Comparison of ENCODE assay signal across 1 cellular context in the genomic region with DNA sequence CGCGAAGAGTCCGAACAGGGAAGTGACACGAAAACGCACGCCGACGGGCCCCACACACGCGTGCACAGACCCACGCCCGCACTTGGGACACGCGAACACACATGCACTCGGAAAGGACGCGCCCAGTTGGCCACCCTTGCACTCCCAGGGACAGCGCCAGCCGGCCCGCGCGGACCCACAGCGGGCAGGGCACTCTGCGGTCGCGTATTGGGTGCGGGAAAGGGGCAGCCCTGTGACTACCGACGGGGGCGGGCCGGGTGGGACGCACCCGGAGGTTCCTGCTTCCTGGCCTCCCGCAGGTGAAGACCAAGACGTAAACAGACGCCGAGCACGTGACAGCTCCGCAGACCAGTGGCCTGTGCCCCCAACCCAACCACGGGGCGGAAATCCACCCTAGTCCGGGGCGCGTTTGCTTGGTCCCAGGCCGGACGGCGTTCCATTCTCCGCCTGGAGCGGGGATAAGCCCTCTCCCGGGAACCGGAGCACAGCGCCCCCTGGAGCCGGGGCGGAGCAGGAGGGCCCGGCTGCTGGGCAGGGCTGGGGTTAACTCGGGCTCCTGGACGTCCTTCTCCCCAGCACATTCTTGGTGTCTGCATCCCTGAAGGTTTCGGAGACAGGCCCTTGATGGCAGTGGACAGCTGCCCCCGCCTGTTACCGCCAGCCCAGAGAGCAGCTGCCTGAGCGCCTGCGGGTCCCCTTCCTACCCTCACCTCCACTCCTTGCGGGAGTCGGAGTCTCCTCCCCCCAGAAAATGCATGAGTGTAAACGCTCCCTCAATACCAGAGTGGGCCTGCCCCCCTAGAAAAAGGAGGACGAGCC.
TF ChIP-seq lines count a peak whose summit lies in the region.

No MANE protein-coding gene starts in this region.

TF ChIP-seq in HepG2, 621 proteins besides CTCF, POLR2A, EP300 and RAD21 (continued from another document and continues in another):
- TF ChIP-seq, protein P1, sequence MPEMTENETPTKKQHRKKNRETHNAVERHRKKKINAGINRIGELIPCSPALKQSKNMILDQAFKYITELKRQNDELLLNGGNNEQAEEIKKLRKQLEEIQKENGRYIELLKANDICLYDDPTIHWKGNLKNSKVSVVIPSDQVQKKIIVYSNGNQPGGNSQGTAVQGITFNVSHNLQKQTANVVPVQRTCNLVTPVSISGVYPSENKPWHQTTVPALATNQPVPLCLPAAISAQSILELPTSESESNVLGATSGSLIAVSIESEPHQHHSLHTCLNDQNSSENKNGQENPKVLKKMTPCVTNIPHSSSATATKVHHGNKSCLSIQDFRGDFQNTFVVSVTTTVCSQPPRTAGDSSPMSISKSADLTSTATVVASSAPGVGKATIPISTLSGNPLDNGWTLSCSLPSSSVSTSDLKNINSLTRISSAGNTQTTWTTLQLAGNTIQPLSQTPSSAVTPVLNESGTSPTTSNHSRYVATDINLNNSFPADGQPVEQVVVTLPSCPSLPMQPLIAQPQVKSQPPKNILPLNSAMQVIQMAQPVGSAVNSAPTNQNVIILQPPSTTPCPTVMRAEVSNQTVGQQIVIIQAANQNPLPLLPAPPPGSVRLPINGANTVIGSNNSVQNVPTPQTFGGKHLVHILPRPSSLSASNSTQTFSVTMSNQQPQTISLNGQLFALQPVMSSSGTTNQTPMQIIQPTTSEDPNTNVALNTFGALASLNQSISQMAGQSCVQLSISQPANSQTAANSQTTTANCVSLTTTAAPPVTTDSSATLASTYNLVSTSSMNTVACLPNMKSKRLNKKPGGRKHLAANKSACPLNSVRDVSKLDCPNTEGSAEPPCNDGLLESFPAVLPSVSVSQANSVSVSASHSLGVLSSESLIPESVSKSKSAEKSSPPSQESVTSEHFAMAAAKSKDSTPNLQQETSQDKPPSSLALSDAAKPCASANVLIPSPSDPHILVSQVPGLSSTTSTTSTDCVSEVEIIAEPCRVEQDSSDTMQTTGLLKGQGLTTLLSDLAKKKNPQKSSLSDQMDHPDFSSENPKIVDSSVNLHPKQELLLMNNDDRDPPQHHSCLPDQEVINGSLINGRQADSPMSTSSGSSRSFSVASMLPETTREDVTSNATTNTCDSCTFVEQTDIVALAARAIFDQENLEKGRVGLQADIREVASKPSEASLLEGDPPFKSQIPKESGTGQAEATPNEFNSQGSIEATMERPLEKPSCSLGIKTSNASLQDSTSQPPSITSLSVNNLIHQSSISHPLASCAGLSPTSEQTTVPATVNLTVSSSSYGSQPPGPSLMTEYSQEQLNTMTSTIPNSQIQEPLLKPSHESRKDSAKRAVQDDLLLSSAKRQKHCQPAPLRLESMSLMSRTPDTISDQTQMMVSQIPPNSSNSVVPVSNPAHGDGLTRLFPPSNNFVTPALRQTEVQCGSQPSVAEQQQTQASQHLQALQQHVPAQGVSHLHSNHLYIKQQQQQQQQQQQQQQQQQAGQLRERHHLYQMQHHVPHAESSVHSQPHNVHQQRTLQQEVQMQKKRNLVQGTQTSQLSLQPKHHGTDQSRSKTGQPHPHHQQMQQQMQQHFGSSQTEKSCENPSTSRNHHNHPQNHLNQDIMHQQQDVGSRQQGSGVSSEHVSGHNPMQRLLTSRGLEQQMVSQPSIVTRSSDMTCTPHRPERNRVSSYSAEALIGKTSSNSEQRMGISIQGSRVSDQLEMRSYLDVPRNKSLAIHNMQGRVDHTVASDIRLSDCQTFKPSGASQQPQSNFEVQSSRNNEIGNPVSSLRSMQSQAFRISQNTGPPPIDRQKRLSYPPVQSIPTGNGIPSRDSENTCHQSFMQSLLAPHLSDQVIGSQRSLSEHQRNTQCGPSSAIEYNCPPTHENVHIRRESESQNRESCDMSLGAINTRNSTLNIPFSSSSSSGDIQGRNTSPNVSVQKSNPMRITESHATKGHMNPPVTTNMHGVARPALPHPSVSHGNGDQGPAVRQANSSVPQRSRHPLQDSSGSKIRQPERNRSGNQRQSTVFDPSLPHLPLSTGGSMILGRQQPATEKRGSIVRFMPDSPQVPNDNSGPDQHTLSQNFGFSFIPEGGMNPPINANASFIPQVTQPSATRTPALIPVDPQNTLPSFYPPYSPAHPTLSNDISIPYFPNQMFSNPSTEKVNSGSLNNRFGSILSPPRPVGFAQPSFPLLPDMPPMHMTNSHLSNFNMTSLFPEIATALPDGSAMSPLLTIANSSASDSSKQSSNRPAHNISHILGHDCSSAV (CRISPR knock-in tag; IDR thresholded peaks at IDR 0.05; ENCODE audit: borderline replicate concordance): no peak
- TF ChIP-seq KMT2A (CRISPR knock-in tag; IDR thresholded peaks at IDR 0.05) (peak; percentile 10; the same call in 1 of the 2 replicates), MIXL1 (CRISPR knock-in tag; IDR thresholded peaks at IDR 0.05) (peak; percentile 21; the same call in 1 of the 2 replicates), ZNF724P (CRISPR knock-in tag; IDR thresholded peaks at IDR 0.05; ENCODE audit: borderline replicate concordance) (peak; percentile 25; the same call in 1 of the 2 replicates), RFXAP (CRISPR knock-in tag; IDR thresholded peaks at IDR 0.05; ENCODE audit: borderline replicate concordance) (0 out of 2 replicates have a peak, but pooled peaks have one; percentile 24), ZFX (CRISPR knock-in tag; IDR thresholded peaks at IDR 0.05; ENCODE audit: low read depth) (peak; percentile 84), ZNF780A (CRISPR knock-in tag; IDR thresholded peaks at IDR 0.05) (no peak), NFIB (CRISPR knock-in tag; IDR thresholded peaks at IDR 0.05; ENCODE audit: borderline replicate concordance) (no peak), SRSF1 (optimal IDR thresholded peaks at IDR 0.05; ENCODE audit: low read depth, low read length) (peak; percentile 84), GABPA (IDR thresholded peaks at IDR 0.05; ENCODE audit: low read depth, low read length) (no peak), GABPA (CRISPR knock-in tag; IDR thresholded peaks at IDR 0.05; ENCODE audit: low read depth) (peak; percentile 65), ZNF766 (CRISPR knock-in tag; IDR thresholded peaks at IDR 0.05; ENCODE audit: borderline replicate concordance) (0 out of 2 replicates have a peak, but pooled peaks have one; percentile 42), ZNF678 (CRISPR knock-in tag; IDR thresholded peaks at IDR 0.05) (0 out of 2 replicates have a peak, but pooled peaks have one; percentile 6), HNRNPUL1 (IDR thresholded peaks at IDR 0.05; ENCODE audit: low read depth, low read length) (no peak), ZNF746 (CRISPR knock-in tag; IDR thresholded peaks at IDR 0.05) (0 out of 2 replicates have a peak, but pooled peaks have one; percentile 51), ZNF607 (CRISPR knock-in tag; IDR thresholded peaks at IDR 0.05; ENCODE audit: borderline replicate concordance) (peak; percentile 39; the same call in 1 of the 2 replicates), RFX3 (CRISPR knock-in tag; IDR thresholded peaks at IDR 0.05) (no peak), BHLHE40 (IDR thresholded peaks at IDR 0.05; ENCODE audit: low read length) (no peak)
- TF ChIP-seq, protein P2, sequence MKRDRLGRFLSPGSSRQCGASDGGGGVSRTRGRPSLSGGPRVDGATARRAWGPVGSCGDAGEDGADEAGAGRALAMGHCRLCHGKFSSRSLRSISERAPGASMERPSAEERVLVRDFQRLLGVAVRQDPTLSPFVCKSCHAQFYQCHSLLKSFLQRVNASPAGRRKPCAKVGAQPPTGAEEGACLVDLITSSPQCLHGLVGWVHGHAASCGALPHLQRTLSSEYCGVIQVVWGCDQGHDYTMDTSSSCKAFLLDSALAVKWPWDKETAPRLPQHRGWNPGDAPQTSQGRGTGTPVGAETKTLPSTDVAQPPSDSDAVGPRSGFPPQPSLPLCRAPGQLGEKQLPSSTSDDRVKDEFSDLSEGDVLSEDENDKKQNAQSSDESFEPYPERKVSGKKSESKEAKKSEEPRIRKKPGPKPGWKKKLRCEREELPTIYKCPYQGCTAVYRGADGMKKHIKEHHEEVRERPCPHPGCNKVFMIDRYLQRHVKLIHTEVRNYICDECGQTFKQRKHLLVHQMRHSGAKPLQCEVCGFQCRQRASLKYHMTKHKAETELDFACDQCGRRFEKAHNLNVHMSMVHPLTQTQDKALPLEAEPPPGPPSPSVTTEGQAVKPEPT (CRISPR knock-in tag; IDR thresholded peaks at IDR 0.05; ENCODE audit: low read depth): 0 out of 2 replicates have a peak, but pooled peaks have one; percentile 2
- TF ChIP-seq, protein P3, sequence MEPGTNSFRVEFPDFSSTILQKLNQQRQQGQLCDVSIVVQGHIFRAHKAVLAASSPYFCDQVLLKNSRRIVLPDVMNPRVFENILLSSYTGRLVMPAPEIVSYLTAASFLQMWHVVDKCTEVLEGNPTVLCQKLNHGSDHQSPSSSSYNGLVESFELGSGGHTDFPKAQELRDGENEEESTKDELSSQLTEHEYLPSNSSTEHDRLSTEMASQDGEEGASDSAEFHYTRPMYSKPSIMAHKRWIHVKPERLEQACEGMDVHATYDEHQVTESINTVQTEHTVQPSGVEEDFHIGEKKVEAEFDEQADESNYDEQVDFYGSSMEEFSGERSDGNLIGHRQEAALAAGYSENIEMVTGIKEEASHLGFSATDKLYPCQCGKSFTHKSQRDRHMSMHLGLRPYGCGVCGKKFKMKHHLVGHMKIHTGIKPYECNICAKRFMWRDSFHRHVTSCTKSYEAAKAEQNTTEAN (CRISPR knock-in tag; conservative IDR thresholded peaks at IDR 0.05): 0 out of 2 replicates have a peak, but pooled peaks have one; percentile 46
- TF ChIP-seq, protein P4, sequence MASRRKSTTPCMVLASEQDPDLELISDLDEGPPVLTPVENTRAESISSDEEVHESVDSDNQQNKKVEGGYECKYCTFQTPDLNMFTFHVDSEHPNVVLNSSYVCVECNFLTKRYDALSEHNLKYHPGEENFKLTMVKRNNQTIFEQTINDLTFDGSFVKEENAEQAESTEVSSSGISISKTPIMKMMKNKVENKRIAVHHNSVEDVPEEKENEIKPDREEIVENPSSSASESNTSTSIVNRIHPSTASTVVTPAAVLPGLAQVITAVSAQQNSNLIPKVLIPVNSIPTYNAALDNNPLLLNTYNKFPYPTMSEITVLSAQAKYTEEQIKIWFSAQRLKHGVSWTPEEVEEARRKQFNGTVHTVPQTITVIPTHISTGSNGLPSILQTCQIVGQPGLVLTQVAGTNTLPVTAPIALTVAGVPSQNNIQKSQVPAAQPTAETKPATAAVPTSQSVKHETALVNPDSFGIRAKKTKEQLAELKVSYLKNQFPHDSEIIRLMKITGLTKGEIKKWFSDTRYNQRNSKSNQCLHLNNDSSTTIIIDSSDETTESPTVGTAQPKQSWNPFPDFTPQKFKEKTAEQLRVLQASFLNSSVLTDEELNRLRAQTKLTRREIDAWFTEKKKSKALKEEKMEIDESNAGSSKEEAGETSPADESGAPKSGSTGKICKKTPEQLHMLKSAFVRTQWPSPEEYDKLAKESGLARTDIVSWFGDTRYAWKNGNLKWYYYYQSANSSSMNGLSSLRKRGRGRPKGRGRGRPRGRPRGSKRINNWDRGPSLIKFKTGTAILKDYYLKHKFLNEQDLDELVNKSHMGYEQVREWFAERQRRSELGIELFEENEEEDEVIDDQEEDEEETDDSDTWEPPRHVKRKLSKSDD (CRISPR knock-in tag; IDR thresholded peaks at IDR 0.05; ENCODE audit: low read depth): no peak; the same call in 1 of the 2 replicates
- TF ChIP-seq, protein P5, sequence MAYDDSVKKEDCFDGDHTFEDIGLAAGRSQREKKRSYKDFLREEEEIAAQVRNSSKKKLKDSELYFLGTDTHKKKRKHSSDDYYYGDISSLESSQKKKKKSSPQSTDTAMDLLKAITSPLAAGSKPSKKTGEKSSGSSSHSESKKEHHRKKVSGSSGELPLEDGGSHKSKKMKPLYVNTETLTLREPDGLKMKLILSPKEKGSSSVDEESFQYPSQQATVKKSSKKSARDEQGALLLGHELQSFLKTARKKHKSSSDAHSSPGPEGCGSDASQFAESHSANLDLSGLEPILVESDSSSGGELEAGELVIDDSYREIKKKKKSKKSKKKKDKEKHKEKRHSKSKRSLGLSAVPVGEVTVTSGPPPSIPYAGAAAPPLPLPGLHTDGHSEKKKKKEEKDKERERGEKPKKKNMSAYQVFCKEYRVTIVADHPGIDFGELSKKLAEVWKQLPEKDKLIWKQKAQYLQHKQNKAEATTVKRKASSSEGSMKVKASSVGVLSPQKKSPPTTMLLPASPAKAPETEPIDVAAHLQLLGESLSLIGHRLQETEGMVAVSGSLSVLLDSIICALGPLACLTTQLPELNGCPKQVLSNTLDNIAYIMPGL (CRISPR knock-in tag; IDR thresholded peaks at IDR 0.05; ENCODE audit: borderline replicate concordance in 1 of 2, low read depth in 1 of 2): peak; percentile 94 to 98
- TF ChIP-seq, protein P6, sequence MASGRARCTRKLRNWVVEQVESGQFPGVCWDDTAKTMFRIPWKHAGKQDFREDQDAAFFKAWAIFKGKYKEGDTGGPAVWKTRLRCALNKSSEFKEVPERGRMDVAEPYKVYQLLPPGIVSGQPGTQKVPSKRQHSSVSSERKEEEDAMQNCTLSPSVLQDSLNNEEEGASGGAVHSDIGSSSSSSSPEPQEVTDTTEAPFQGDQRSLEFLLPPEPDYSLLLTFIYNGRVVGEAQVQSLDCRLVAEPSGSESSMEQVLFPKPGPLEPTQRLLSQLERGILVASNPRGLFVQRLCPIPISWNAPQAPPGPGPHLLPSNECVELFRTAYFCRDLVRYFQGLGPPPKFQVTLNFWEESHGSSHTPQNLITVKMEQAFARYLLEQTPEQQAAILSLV (CRISPR knock-in tag; IDR thresholded peaks at IDR 0.05; ENCODE audit: borderline replicate concordance): peak; percentile 43
- TF ChIP-seq, protein P7, sequence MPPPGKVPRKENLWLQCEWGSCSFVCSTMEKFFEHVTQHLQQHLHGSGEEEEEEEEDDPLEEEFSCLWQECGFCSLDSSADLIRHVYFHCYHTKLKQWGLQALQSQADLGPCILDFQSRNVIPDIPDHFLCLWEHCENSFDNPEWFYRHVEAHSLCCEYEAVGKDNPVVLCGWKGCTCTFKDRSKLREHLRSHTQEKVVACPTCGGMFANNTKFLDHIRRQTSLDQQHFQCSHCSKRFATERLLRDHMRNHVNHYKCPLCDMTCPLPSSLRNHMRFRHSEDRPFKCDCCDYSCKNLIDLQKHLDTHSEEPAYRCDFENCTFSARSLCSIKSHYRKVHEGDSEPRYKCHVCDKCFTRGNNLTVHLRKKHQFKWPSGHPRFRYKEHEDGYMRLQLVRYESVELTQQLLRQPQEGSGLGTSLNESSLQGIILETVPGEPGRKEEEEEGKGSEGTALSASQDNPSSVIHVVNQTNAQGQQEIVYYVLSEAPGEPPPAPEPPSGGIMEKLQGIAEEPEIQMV (CRISPR knock-in tag; IDR thresholded peaks at IDR 0.05; ENCODE audit: low read depth): no peak
- TF ChIP-seq, protein P8, sequence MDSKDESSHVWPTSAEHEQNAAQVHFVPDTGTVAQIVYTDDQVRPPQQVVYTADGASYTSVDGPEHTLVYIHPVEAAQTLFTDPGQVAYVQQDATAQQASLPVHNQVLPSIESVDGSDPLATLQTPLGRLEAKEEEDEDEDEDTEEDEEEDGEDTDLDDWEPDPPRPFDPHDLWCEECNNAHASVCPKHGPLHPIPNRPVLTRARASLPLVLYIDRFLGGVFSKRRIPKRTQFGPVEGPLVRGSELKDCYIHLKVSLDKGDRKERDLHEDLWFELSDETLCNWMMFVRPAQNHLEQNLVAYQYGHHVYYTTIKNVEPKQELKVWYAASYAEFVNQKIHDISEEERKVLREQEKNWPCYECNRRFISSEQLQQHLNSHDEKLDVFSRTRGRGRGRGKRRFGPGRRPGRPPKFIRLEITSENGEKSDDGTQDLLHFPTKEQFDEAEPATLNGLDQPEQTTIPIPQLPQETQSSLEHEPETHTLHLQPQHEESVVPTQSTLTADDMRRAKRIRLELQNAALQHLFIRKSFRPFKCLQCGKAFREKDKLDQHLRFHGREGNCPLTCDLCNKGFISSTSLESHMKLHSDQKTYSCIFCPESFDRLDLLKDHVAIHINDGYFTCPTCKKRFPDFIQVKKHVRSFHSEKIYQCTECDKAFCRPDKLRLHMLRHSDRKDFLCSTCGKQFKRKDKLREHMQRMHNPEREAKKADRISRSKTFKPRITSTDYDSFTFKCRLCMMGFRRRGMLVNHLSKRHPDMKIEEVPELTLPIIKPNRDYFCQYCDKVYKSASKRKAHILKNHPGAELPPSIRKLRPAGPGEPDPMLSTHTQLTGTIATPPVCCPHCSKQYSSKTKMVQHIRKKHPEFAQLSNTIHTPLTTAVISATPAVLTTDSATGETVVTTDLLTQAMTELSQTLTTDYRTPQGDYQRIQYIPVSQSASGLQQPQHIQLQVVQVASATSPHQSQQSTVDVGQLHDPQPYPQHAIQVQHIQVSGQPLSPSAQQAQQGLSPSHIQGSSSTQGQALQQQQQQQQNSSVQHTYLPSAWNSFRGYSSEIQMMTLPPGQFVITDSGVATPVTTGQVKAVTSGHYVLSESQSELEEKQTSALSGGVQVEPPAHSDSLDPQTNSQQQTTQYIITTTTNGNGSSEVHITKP (CRISPR knock-in tag; IDR thresholded peaks at IDR 0.05; ENCODE audit: low read depth): peak; percentile 3; the same call in 1 of the 2 replicates
